Comparison of ENCODE assay signal across 8 cellular contexts in genomic region chr11:94543695-94544581, GRCh38. TPM values are rescaled to one million over a fixed set of nuclear protein-coding genes. Genes with fewer than 3 reads are reported as not detected.
A peak's percentile ranks its signal among the peaks of the same experiment; 100 is the strongest.
DNase-seq lines count a peak whose midpoint lies in the region; ATAC-seq and TF ChIP-seq lines count a peak whose summit lies in the region.

A gene with protein sequence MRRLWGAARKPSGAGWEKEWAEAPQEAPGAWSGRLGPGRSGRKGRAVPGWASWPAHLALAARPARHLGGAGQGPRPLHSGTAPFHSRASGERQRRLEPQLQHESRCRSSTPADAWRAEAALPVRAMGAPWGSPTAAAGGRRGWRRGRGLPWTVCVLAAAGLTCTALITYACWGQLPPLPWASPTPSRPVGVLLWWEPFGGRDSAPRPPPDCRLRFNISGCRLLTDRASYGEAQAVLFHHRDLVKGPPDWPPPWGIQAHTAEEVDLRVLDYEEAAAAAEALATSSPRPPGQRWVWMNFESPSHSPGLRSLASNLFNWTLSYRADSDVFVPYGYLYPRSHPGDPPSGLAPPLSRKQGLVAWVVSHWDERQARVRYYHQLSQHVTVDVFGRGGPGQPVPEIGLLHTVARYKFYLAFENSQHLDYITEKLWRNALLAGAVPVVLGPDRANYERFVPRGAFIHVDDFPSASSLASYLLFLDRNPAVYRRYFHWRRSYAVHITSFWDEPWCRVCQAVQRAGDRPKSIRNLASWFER (plus strand): TSS chr11:94543921. CDS start chr11:94544134, 213 bp downstream.

- H2AFZ ChIP-seq in trophoblast cell (ENCODE audit: insufficient read depth, low read length, poor library complexity): peak within 1 kb of the TSS; percentile 84

- H2BK12ac ChIP-seq in trophoblast cell (ENCODE audit: low read length): peak within 1 kb of the TSS; percentile 82

- peak within 1 kb of the TSS; percentile 94 for H4K12ac ChIP-seq in trophoblast cell (ENCODE audit: low read depth, low read length)

- peak within 1 kb of the TSS; percentile 25 for H2AK5ac ChIP-seq in trophoblast cell (ENCODE audit: low read length)

- H3K9ac ChIP-seq in trophoblast cell (ENCODE audit: low read length): peak within 1 kb of the TSS; percentile 85

- peak within 1 kb of the TSS; percentile 91 for H3K14ac ChIP-seq in trophoblast cell (ENCODE audit: low read length)

- H4K8ac ChIP-seq in trophoblast cell (ENCODE audit: low read depth, low read length): peak within 1 kb of the TSS; percentile 88

- no peaks in the 10 kb centered on the region for H3K27me3 Mint-ChIP-seq in activated naive CD8-positive, alpha-beta T cell treated with anti-CD3 and anti-CD28 coated beads, Interleukin-2, amount 10 ng/mL, durations not matched to agents 7 days and 5 days
- H3K27me3 Mint-ChIP-seq in type B pancreatic cell: peaks cover 5% of the 10 kb centered on the region

- no peak for TF ChIP-seq CTCF in type B pancreatic cell (conservative IDR thresholded peaks at IDR 0.05)

- no CpG with 5 or more reads among the region's 101 CpGs for WGBS in trophoblast cell (ENCODE audit: extremely low coverage, insufficient coverage, insufficient read length)

- intact Hi-C loops in Right ventricle myocardium superior (cut with DNase I): no loop called here

- peak within 1 kb of the TSS; percentile 76 for H3K18ac ChIP-seq in trophoblast cell (ENCODE audit: low read length)

- peaks cover 11 to 18% of the 10 kb centered on the region in 2 experiments for H3K4me1 ChIP-seq in trophoblast cell (ENCODE audit: control insufficient read depth in 1 of 2, insufficient read depth in 2 of 2, low read length in 2 of 2)

- peak within 1 kb of the TSS; percentile 92 for H4K91ac ChIP-seq in trophoblast cell (ENCODE audit: low read depth, low read length)

- H3K27me3 ChIP-seq in trophoblast cell (ENCODE audit: insufficient read depth, low read length): no peaks in the 10 kb centered on the region

- peak within 1 kb of the TSS; percentile 73 for H2BK5ac ChIP-seq in trophoblast cell (ENCODE audit: low read depth, low read length, poor library complexity)

- H3K4me3 ChIP-seq in trophoblast cell (ENCODE audit: low read depth, low read length): peak within 1 kb of the TSS; percentile 84

- peaks cover 29% of the 10 kb centered on the region for H3K4me1 Mint-ChIP-seq in activated naive CD8-positive, alpha-beta T cell treated with anti-CD3 and anti-CD28 coated beads, Interleukin-2, amount 10 ng/mL, durations not matched to agents 7 days and 5 days
- peaks cover 29% of the 10 kb centered on the region for H3K4me1 Mint-ChIP-seq in type B pancreatic cell (ENCODE audit: unreplicated experiment)

- no peak within 1 kb of the TSS for H3K23ac ChIP-seq in trophoblast cell (ENCODE audit: low read length)

- peak within 1 kb of the TSS; percentile 95 for H3K27ac ChIP-seq in trophoblast cell (ENCODE audit: low read depth, low read length)

- H3K36me3 ChIP-seq in trophoblast cell (ENCODE audit: control insufficient read depth in 1 of 2, insufficient read depth in 2 of 2, low read length in 2 of 2): no peaks in the 10 kb centered on the region

- POLR2A ChIA-PET in activated naive CD8-positive, alpha-beta T cell treated with anti-CD3 and anti-CD28 coated beads, Interleukin-2, amount 10 ng/mL, durations not matched to agents 7 days and 5 days (lab: Charles Lee): interaction anchor here (0.8 to 1.3 kb wide), 2 partner anchors 31 to 50 kb away, joined by 3 to 4 read pairs; partner anchors contain the start of gene C11orf97

- peak within 1 kb of the TSS; percentile 56 for H2BK120ac ChIP-seq in trophoblast cell (ENCODE audit: insufficient read depth, low read length, poor library complexity)

- H3K27ac Mint-ChIP-seq in activated naive CD8-positive, alpha-beta T cell treated with anti-CD3 and anti-CD28 coated beads, Interleukin-2, amount 10 ng/mL, durations not matched to agents 7 days and 5 days: peak within 1 kb of the TSS; percentile 100
- peak within 1 kb of the TSS; percentile 98 for H3K27ac Mint-ChIP-seq in type B pancreatic cell

- H3K9me3 ChIP-seq in trophoblast cell (ENCODE audit: insufficient read depth, low read depth, low read length): no peaks in the 10 kb centered on the region

- H3K4me2 ChIP-seq in trophoblast cell (ENCODE audit: low read length): peak within 1 kb of the TSS; percentile 89

- H3K79me1 ChIP-seq in trophoblast cell (ENCODE audit: low read length): peaks cover 17% of the 10 kb centered on the region

- peak; percentile 83 for ATAC-seq in activated naive CD8-positive, alpha-beta T cell treated with anti-CD3 and anti-CD28 coated beads, Interleukin-2, amount 10 ng/mL, durations not matched to agents 7 days and 5 days (ENCODE audit: low read depth)
- ATAC-seq in Right ventricle myocardium superior (ENCODE audit: poor library complexity): peak; percentile 97

- H3K9me3 Mint-ChIP-seq in activated naive CD8-positive, alpha-beta T cell treated with anti-CD3 and anti-CD28 coated beads, Interleukin-2, amount 10 ng/mL, durations not matched to agents 7 days and 5 days: no peaks in the 10 kb centered on the region
- H3K9me3 Mint-ChIP-seq in type B pancreatic cell: peaks cover 6% of the 10 kb centered on the region

- peak; percentile 76 for DNase-seq in GF-D8 (lab: John Stamatoyannopoulos, UW)
- DNase-seq in GOT3 (lab: John Stamatoyannopoulos, UW): peak; percentile 37
- peak; percentile 75 for DNase-seq in LHCN-M2 (ENCODE audit: low read depth)
- DNase-seq in SKM-1 (lab: John Stamatoyannopoulos, UW; ENCODE audit: unreplicated experiment): peak; percentile 92
- DNase-seq in activated naive CD8-positive, alpha-beta T cell treated with anti-CD3 and anti-CD28 coated beads, Interleukin-2, amount 10 ng/mL, durations not matched to agents 7 days and 5 days: peak; percentile 85
- DNase-seq in Right ventricle myocardium superior: peak; percentile 92
- DNase-seq in trophoblast cell: peak; percentile 88 to 93
- peak; percentile 82 for DNase-seq in type B pancreatic cell (ENCODE audit: extremely low spot score, unreplicated experiment)

- H3K79me2 ChIP-seq in trophoblast cell (ENCODE audit: control insufficient read depth, insufficient read depth, low read length, poor library complexity): peaks cover 18% of the 10 kb centered on the region

- peak within 1 kb of the TSS; percentile 99 for H3K4me3 Mint-ChIP-seq in activated naive CD8-positive, alpha-beta T cell treated with anti-CD3 and anti-CD28 coated beads, Interleukin-2, amount 10 ng/mL, durations not matched to agents 7 days and 5 days
- H3K4me3 Mint-ChIP-seq in type B pancreatic cell: peak within 1 kb of the TSS; percentile 96

- H3K4ac ChIP-seq in trophoblast cell (ENCODE audit: low read depth, low read length): peak within 1 kb of the TSS; percentile 71

- H3K36me3 Mint-ChIP-seq in activated naive CD8-positive, alpha-beta T cell treated with anti-CD3 and anti-CD28 coated beads, Interleukin-2, amount 10 ng/mL, durations not matched to agents 7 days and 5 days: peaks cover 9% of the 10 kb centered on the region
- peaks cover 12% of the 10 kb centered on the region for H3K36me3 Mint-ChIP-seq in type B pancreatic cell

RNA-seq across cellular contexts. Expression of the gene that starts here (rescaled TPM):
- total RNA-seq in LHCN-M2 (2014; rRNA removed): 4.7 and 4.8 TPM in 2 replicates
- polyA plus RNA-seq in LHCN-M2 (2012): 2.0 TPM
- 1 to 10 TPM; 6.7 to 6.8 TPM for total RNA-seq in activated naive CD8-positive, alpha-beta T cell treated with anti-CD3 and anti-CD28 coated beads, Interleukin-2, amount 10 ng/mL, durations not matched to agents 7 days and 5 days
- total RNA-seq in Right ventricle myocardium superior: 1.4 TPM
- 4.5 and 4.8 TPM in 2 replicates for polyA plus RNA-seq in trophoblast cell (2013)
- total RNA-seq in type B pancreatic cell (ENCODE audit: low replicate concordance): 10.4 and 40.1 TPM in 2 replicates

Comparison
In these comparisons a context has a peak if more than half of its experiments do, and no peak if none do; other contexts are left out.
1. Peak in every context shown above with its lines: DNase-seq, ATAC-seq, H3K4me3 ChIP-seq and H3K27ac ChIP-seq.
2. DNase-seq: peak in every context shown above with its lines; median percentile 92 in SKM-1; 92 in Right ventricle myocardium superior; 90 in trophoblast cell; 85 in activated naive CD8-positive, alpha-beta T cell treated with anti-CD3 and anti-CD28 coated beads, Interleukin-2, amount 10 ng/mL, durations not matched to agents 7 days and 5 days; 82 in type B pancreatic cell; 76 in GF-D8; 75 in LHCN-M2; 37 in GOT3.